ENCODE assay signal across 8 cellular contexts in the genomic region with DNA sequence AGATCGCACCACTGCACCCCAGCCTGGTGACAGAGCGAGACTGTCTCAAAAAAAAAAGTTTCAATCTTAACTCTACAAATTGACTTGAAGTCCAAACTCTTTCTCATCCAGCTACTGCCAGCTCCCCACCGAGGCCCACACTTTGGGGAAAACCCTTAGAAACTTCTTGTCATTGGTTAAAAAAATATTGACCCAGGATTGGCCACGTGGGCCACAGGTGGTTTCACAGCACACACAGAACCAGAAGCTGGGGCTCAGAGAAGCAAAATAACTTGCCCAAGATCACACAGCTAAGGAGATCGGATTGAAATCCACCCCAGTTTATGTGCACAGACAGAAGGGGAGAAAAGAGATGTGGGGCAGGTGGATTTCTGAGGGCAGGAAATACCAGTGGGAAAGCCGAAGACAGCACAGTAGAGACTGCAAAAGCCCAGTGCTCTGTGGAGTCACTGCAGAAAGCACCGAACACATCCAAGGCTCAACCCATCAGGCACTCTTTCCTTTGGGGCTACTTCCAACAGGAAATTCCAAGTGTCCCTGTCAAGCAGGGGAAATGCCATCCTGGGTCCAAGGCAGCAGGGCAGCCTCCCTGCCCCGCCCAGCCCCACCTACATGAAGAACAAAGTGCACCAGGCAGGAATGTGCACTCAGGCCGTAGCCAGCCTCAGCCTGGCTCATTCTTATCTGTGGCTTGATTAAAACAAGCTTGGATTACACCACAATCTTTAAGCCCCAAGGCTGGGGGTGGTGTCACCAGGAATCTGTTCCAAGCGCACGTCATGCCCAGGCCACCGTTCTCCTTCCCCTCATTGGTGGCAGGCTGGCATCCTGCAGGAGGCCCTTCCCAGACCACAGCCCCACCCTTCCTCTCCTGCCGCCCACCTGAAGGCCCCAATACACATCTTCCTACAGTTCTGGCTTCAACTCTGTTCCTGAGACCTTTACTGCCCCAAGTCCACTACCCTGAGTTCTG.
DNase-seq lines count a peak whose midpoint lies in the region; ATAC-seq and TF ChIP-seq lines count a peak whose summit lies in the region.

No MANE protein-coding gene starts in this region.

- TF ChIP-seq POLR2A in gastrocnemius medialis (IDR thresholded peaks at IDR 0.05): no peak

- no peak for TF ChIP-seq CTCF in fibroblast of mammary gland (conservative IDR thresholded peaks at IDR 0.05; ENCODE audit: control insufficient read depth, insufficient read depth, low read depth, low read length)
- TF ChIP-seq CTCF in gastrocnemius medialis (IDR thresholded peaks at IDR 0.05 in 4 of 5, conservative IDR thresholded peaks at IDR 0.05 in 1 of 5): no peak

- H3K27me3 ChIP-seq in SJCRH30 (no peaks in the 10 kb centered on the region), gastrocnemius medialis (no peaks in the 10 kb centered on the region)

- no peaks in the 10 kb centered on the region for H3K36me3 ChIP-seq in SJCRH30
- H3K36me3 ChIP-seq in gastrocnemius medialis: no peaks in the 10 kb centered on the region

- ATAC-seq in gastrocnemius medialis: peak; percentile 67 to 73
- no peak for ATAC-seq in HG02642 (IDR thresholded peaks at IDR 0.05; ENCODE audit: poor library complexity, unreplicated experiment)
- ATAC-seq in GM19324 (IDR thresholded peaks at IDR 0.05; ENCODE audit: low FRiP score, unreplicated experiment): no peak
- no peak for ATAC-seq in GM18868 (IDR thresholded peaks at IDR 0.05; ENCODE audit: unreplicated experiment)
- ATAC-seq in GM21528 (IDR thresholded peaks at IDR 0.05; ENCODE audit: low FRiP score, unreplicated experiment): no peak

- H3K4me1 ChIP-seq in SJCRH30: peaks cover 45% of the 10 kb centered on the region
- H3K4me1 ChIP-seq in gastrocnemius medialis: peaks cover 23 to 69% of the 10 kb centered on the region in 2 donors

- no peaks in the 10 kb centered on the region for H3K9me3 ChIP-seq in SJCRH30 (replicated peaks)
- no peaks in the 10 kb centered on the region for H3K9me3 ChIP-seq in gastrocnemius medialis

- peak; percentile 94 for DNase-seq in GM03348 (ENCODE audit: low spot score)
- DNase-seq in SJCRH30: peak; percentile 45 to 51
- peak; percentile 30 for DNase-seq in fibroblast of mammary gland (ENCODE audit: low read depth)
- DNase-seq in gastrocnemius medialis: peak; percentile 64 to 67

- H3K27ac ChIP-seq in SJCRH30 (no peak overlapping the region), gastrocnemius medialis (peak overlapping the region in 2 of 4 donors; percentile 50 to 67)

- H3K4me3 ChIP-seq in SJCRH30: no peak overlapping the region
- H3K4me3 ChIP-seq in fibroblast of mammary gland (ENCODE audit: control insufficient read depth, low read depth, low read length): no peak overlapping the region
- no peak overlapping the region for H3K4me3 ChIP-seq in gastrocnemius medialis

- intact Hi-C loops in gastrocnemius medialis (cut with DNase I; ENCODE audit: low total_unique reads): no loop called here

- in situ Hi-C loops in gastrocnemius medialis (cut with MboI; ENCODE audit: low sequenced_read_pairs in 4 of 4): no loop called here

Comparison
In these comparisons a context has a peak if more than half of its experiments do, and no peak if none do; other contexts are left out.
1. DNase-seq: peak in every context shown above with its lines; median percentile 94 in GM03348; 66 in gastrocnemius medialis; 48 in SJCRH30; 30 in fibroblast of mammary gland.
2. ATAC-seq: peak in gastrocnemius medialis (2 of 2); none in HG02642 (single experiment), GM19324 (single experiment), GM18868 (single experiment) and GM21528 (single experiment).